ENCODE assay signal across 9 cellular contexts in genomic region chrX:109635151-109635550, GRCh38. TPM values are rescaled to one million over a fixed set of nuclear protein-coding genes. Genes with fewer than 3 reads are reported as not detected.
DNase-seq lines count a peak whose midpoint lies in the region; ATAC-seq and TF ChIP-seq lines count a peak whose summit lies in the region.
"Had no signal": no experiment of that assay in that cellular context is flagged by ENCODE, and none has a peak within 500 bp of the region (broad histone marks: within the 10 kb centered on the region; RNA-seq: fewer than 3 reads in every experiment).

No MANE protein-coding gene starts in this region.

- in situ Hi-C loops in SK-MEL-5 (cut with HindIII; ENCODE audit: low pct_unique_long_range_greater_than_20kb, low sequenced_read_pairs): no loop called here

- H3K9me3 Mint-ChIP-seq in Caco-2 (ENCODE audit: unreplicated experiment): no peaks in the 10 kb centered on the region
- no peaks in the 10 kb centered on the region for H3K9me3 Mint-ChIP-seq in immature natural killer cell
- H3K9me3 Mint-ChIP-seq: IgD-negative memory B cell had no signal

- CTCF ChIA-PET in Caco-2 (lab: Charles Lee): interaction anchor here (0.8 to 1.7 kb wide), 4 partner anchors 149 to 256 kb away, joined by 3 to 12 read pairs (median 4); no protein-coding TSS in a partner anchor

- no peak for ATAC-seq in HG02610 (IDR thresholded peaks at IDR 0.05; ENCODE audit: unreplicated experiment)
- ATAC-seq in activated CD4-positive, CD25-positive, alpha-beta regulatory T cell treated with anti-CD3 and anti-CD28 coated beads, Interleukin-2, amount 50 U/mL, for 24 hours: no peak

- H3K4me3 Mint-ChIP-seq in Caco-2 (ENCODE audit: unreplicated experiment) (no peak overlapping the region), immature natural killer cell (no peak overlapping the region)
- H3K4me3 Mint-ChIP-seq: IgD-negative memory B cell had no signal

- peak in 1 of 2 experiments; percentile 11 for DNase-seq in Caco-2
- peak; percentile 13 for DNase-seq in H4 (ENCODE audit: low spot score)
- peak; percentile 67 for DNase-seq in SK-MEL-5 (ENCODE audit: low read depth, low spot score)
- peak; percentile 8 to 31 (median 20) for DNase-seq in immature natural killer cell
- DNase-seq in NCI-H1930 (lab: John Stamatoyannopoulos, UW): no peak
- DNase-seq in MG63: no peak

- H3K27ac Mint-ChIP-seq in Caco-2 (ENCODE audit: unreplicated experiment): no peak overlapping the region
- peak overlapping the region in 1 of 6 donors; percentile 58 for H3K27ac Mint-ChIP-seq in immature natural killer cell
- H3K27ac Mint-ChIP-seq: IgD-negative memory B cell had no signal

- BruUV-seq in Caco-2 (replicated peaks; lab: Mats Ljungman, UMichigan): no TSS peak

- POLR2A ChIA-PET in Caco-2 (lab: Charles Lee): no interaction called here

- H3K36me3 ChIP-seq in Caco-2 (ENCODE audit: control insufficient read depth, insufficient read depth, low read length) (no peaks in the 10 kb centered on the region), MG63 (no peaks in the 10 kb centered on the region; the same call in 1 of the 2 replicates)

- H3K4me1 Mint-ChIP-seq in Caco-2 (ENCODE audit: low read depth, unreplicated experiment): no peaks in the 10 kb centered on the region
- H3K4me1 Mint-ChIP-seq in immature natural killer cell: peaks cover 0 to 9% of the 10 kb centered on the region in 2 donors

- H3K27me3 Mint-ChIP-seq in Caco-2 (ENCODE audit: insufficient read depth, unreplicated experiment) (no peaks in the 10 kb centered on the region), immature natural killer cell (ENCODE audit: low read depth in 3 of 3) (peaks cover 0 to 2% (median 0%) of the 10 kb centered on the region in 3 donors)
- H3K27me3 Mint-ChIP-seq: IgD-negative memory B cell had no signal

- intact Hi-C loops in Caco-2 (cut with micrococcal nuclease; ENCODE audit: unreplicated experiment): no loop called here

- H3K9me3 ChIP-seq in Caco-2: no peaks in the 10 kb centered on the region
- no peaks in the 10 kb centered on the region for H3K9me3 ChIP-seq in MG63

- H3K4me1 ChIP-seq in Caco-2: no peaks in the 10 kb centered on the region

- H3K36me3 Mint-ChIP-seq in Caco-2 (ENCODE audit: insufficient read depth, unreplicated experiment): no peaks in the 10 kb centered on the region
- no peaks in the 10 kb centered on the region for H3K36me3 Mint-ChIP-seq in immature natural killer cell

- H3K27me3 ChIP-seq in Caco-2 (replicated peaks; ENCODE audit: control insufficient read depth, insufficient read depth, low read length) (no peaks in the 10 kb centered on the region), MG63 (no peaks in the 10 kb centered on the region)

- H3K4me3 ChIP-seq in Caco-2 (ENCODE audit: low read depth, low read length) (no peak overlapping the region), MG63 (no peak overlapping the region)

- TF ChIP-seq CTCF in Caco-2 (IDR thresholded peaks at IDR 0.05; ENCODE audit: insufficient read depth in 1 of 2, low read depth in 1 of 2, low read length in 1 of 2, severe bottlenecking in 1 of 2, unreplicated experiment in 1 of 2): peak; percentile 34 to 52

RNA-seq across cellular contexts. Expression of gene KCNE5, which starts 10.2 kb away (rescaled TPM):
- total RNA-seq in Caco-2 (2022): 0.20 TPM in 1 of 2 replicates, not detected in the other
- total RNA-seq in H4 (2014; rRNA removed; shearing (Covaris generic)): 0.14 TPM in 1 of 2 replicates, not detected in the other
- 0.08 and 0.29 TPM in 2 replicates for total RNA-seq in SK-MEL-5 (2014; rRNA removed; shearing (Covaris generic))
- polyA plus RNA-seq in SK-MEL-5 (2015; cell fraction: cytosol; rRNA removed): 0.28 and 0.87 TPM in 2 replicates
- 0.33 and 1.0 TPM in 2 replicates for polyA plus RNA-seq in SK-MEL-5 (2015; cell fraction: nucleus; rRNA removed)
- polyA plus RNA-seq in immature natural killer cell: under 1 TPM in 2 of 3 donors, not detected in 1; 0.69 to 0.79 TPM
- 0.53 TPM in 1 of 2 replicates, not detected in the other for total RNA-seq in MG63 (2014; rRNA removed; shearing (Covaris generic); ENCODE audit: low replicate concordance)
- polyA plus RNA-seq: IgD-negative memory B cell had no signal

Comparison
In these comparisons a context has a peak if more than half of its experiments do, and no peak if none do; other contexts are left out.
1. DNase-seq: peak in H4 (single experiment), SK-MEL-5 (single experiment) and immature natural killer cell (3 of 3); none in NCI-H1930 (0 of 2) and MG63 (single experiment).